8 cellular contexts compared by ENCODE assay signal in genomic region chr1:22889213-22889827, GRCh38.
DNase-seq lines count a peak whose midpoint lies in the region; ATAC-seq and TF ChIP-seq lines count a peak whose summit lies in the region.

No MANE protein-coding gene starts in this region.

- no peaks in the 10 kb centered on the region for H3K36me3 ChIP-seq in H7 (replicated peaks; ENCODE audit: control insufficient read depth, insufficient read depth, low read length)

- H3K4me3 ChIP-seq in H7 (ENCODE audit: insufficient read depth, low read depth, low read length): no peak overlapping the region
- no peak overlapping the region for H3K4me3 ChIP-seq in fibroblast of the aortic adventitia (ENCODE audit: low read depth, low read length)

- no peak for ATAC-seq in GM21526 (IDR thresholded peaks at IDR 0.05; ENCODE audit: low FRiP score, unreplicated experiment)
- ATAC-seq in GM18511 (IDR thresholded peaks at IDR 0.05; ENCODE audit: unreplicated experiment): no peak

- H3K27me3 ChIP-seq in H7 (ENCODE audit: control insufficient read depth, insufficient read depth, low read length): no peaks in the 10 kb centered on the region; the same call in 1 of the 2 replicates

- TF ChIP-seq CTCF in fibroblast of the aortic adventitia (IDR thresholded peaks at IDR 0.05; ENCODE audit: insufficient read depth, low read length): peak; percentile 93

- DNase-seq in CD1c-positive myeloid dendritic cell (ENCODE audit: extremely low spot score) (peak; percentile 38), H7 (peak; percentile 69), RPMI7951 (ENCODE audit: low read depth) (peak; percentile 33), fibroblast of the aortic adventitia (ENCODE audit: low read depth) (peak; percentile 67), pulmonary artery endothelial cell (ENCODE audit: low read depth, low spot score) (peak; percentile 37)
- no peak for DNase-seq in activated CD4-positive, alpha-beta T cell treated with anti-CD3 and anti-CD28 coated beads for 1 hour
